2 cellular contexts compared by ENCODE assay signal in the genomic region with DNA sequence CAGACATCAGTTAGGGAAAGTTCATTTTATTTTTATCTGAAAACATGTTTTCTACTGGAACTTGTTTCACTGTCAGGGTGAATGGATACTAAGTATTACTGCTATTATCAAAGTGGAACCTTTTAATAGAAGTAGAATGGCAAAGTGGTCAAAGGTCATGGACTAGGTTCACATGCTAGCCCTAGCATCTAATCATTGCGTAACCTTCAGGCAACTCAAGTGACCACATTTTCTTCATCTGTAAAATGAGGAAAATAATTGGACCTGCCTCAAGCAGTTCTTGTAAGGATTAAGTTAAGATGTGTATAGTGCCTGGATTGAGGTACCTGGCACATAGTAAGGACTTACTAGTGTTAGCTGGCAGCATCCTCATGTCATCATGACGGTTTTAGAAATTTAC.
TF ChIP-seq lines count a peak whose summit lies in the region.

No MANE protein-coding gene starts in this region.

TF ChIP-seq in K562, 482 proteins besides CTCF, POLR2A, EP300 and RAD21:
- TF ChIP-seq KDM5B (IDR thresholded peaks at IDR 0.05; ENCODE audit: insufficient replicate concordance, low read depth, low read length) (no peak), CEBPG (CRISPR knock-in tag; IDR thresholded peaks at IDR 0.05) (no peak), CEBPG (tag; conservative IDR thresholded peaks at IDR 0.05 in 1 of 2, IDR thresholded peaks at IDR 0.05 in 1 of 2) (peak in 1 of 2 experiments; percentile 59; a peak in 1 of 4 replicates), ATF1 (CRISPR knock-in tag; IDR thresholded peaks at IDR 0.05) (no peak), ATF1 (tag; IDR thresholded peaks at IDR 0.05) (no peak), NR2C2 (CRISPR knock-in tag; IDR thresholded peaks at IDR 0.05) (no peak), NR2C2 (tag; IDR thresholded peaks at IDR 0.05) (no peak), CEBPB (tag; IDR thresholded peaks at IDR 0.05) (0 out of 2 replicates have a peak, but pooled peaks have one; percentile 13)
- TF ChIP-seq, protein P1, sequence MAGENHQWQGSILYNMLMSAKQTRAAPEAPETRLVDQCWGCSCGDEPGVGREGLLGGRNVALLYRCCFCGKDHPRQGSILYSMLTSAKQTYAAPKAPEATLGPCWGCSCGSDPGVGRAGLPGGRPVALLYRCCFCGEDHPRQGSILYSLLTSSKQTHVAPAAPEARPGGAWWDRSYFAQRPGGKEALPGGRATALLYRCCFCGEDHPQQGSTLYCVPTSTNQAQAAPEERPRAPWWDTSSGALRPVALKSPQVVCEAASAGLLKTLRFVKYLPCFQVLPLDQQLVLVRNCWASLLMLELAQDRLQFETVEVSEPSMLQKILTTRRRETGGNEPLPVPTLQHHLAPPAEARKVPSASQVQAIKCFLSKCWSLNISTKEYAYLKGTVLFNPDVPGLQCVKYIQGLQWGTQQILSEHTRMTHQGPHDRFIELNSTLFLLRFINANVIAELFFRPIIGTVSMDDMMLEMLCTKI (IDR thresholded peaks at IDR 0.05; ENCODE audit: partially characterized antibody) = no peak
TF ChIP-seq in K562: peak in this region for 2.

TF ChIP-seq in liver, 16 proteins besides CTCF, POLR2A, EP300 and RAD21:
- TF ChIP-seq GABPA (IDR thresholded peaks at IDR 0.05 in 1 of 2, conservative IDR thresholded peaks at IDR 0.05 in 1 of 2) = no peak
- TF ChIP-seq, protein P2, sequence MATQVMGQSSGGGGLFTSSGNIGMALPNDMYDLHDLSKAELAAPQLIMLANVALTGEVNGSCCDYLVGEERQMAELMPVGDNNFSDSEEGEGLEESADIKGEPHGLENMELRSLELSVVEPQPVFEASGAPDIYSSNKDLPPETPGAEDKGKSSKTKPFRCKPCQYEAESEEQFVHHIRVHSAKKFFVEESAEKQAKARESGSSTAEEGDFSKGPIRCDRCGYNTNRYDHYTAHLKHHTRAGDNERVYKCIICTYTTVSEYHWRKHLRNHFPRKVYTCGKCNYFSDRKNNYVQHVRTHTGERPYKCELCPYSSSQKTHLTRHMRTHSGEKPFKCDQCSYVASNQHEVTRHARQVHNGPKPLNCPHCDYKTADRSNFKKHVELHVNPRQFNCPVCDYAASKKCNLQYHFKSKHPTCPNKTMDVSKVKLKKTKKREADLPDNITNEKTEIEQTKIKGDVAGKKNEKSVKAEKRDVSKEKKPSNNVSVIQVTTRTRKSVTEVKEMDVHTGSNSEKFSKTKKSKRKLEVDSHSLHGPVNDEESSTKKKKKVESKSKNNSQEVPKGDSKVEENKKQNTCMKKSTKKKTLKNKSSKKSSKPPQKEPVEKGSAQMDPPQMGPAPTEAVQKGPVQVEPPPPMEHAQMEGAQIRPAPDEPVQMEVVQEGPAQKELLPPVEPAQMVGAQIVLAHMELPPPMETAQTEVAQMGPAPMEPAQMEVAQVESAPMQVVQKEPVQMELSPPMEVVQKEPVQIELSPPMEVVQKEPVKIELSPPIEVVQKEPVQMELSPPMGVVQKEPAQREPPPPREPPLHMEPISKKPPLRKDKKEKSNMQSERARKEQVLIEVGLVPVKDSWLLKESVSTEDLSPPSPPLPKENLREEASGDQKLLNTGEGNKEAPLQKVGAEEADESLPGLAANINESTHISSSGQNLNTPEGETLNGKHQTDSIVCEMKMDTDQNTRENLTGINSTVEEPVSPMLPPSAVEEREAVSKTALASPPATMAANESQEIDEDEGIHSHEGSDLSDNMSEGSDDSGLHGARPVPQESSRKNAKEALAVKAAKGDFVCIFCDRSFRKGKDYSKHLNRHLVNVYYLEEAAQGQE (IDR thresholded peaks at IDR 0.05) = no peak
- no peak for TF ChIP-seq SP1 (IDR thresholded peaks at IDR 0.05)
- TF ChIP-seq JUND (IDR thresholded peaks at IDR 0.05) = no peak
- no peak for TF ChIP-seq FOXA1 (IDR thresholded peaks at IDR 0.05)
TF ChIP-seq in liver: peak in this region for 0.
